In genomic region chr2:230234845-230235244, GRCh38 we compare ENCODE assay signal across 13 cellular contexts. TPM values are rescaled to one million over a fixed set of nuclear protein-coding genes. Genes with fewer than 3 reads are reported as not detected.
A peak's percentile ranks its signal among the peaks of the same experiment; 100 is the strongest.
DNase-seq lines count a peak whose midpoint lies in the region; ATAC-seq, FAIRE-seq and TF ChIP-seq lines count a peak whose summit lies in the region.
"Had no signal": no experiment of that assay in that cellular context is flagged by ENCODE, and none has a peak within 500 bp of the region (broad histone marks: within the 10 kb centered on the region; RNA-seq: fewer than 3 reads in every experiment).

No MANE protein-coding gene starts in this region.

- POLR2A ChIA-PET in H1 (lab: Charles Lee; ENCODE audit: partially characterized antibody) = no interaction called here

- WGBS in H1 (ENCODE audit: extremely low coverage in 1 of 2, insufficient coverage in 1 of 2, insufficient read length in 1 of 2, insufficient replicate concordance in 2 of 2, low coverage in 1 of 2, low lambda C conversion rate in 2 of 2, missing lambda C conversion rate in 1 of 2), 2 experiments = 92% methylated on average over 3 of the region's 3 CpGs; no CpG with 5 or more reads in 1 of the 2 experiments
- 71 to 81% methylated on average over 3 of the region's 3 CpGs for WGBS in lower leg skin, 2 donors

- CTCF ChIA-PET in H1 (lab: Charles Lee; ENCODE audit: partially characterized antibody) = no interaction called here

- TF ChIP-seq RAD21 in H1 (IDR thresholded peaks at IDR 0.05 in 1 of 2, conservative IDR thresholded peaks at IDR 0.05 in 1 of 2; ENCODE audit: low read depth in 2 of 2, low read length in 2 of 2) = no peak

- H4K91ac ChIP-seq in H1 (replicated peaks; ENCODE audit: insufficient read length, low read length) = no peak overlapping the region

- H2BK5ac ChIP-seq in H1 (ENCODE audit: low read depth, low read length) = no peak overlapping the region

- H3K27me3 ChIP-seq in GM06990 (replicated peaks; ENCODE audit: control insufficient read depth, insufficient read depth, low read length) = no peaks in the 10 kb centered on the region
- no peaks in the 10 kb centered on the region for H3K27me3 ChIP-seq in H1 (replicated peaks in 1 of 4; ENCODE audit: control insufficient read depth in 3 of 4, extremely low read depth in 1 of 4, insufficient read depth in 3 of 4, low read length in 3 of 4)

- 0 out of 2 replicates have a peak overlapping the region, but pooled peaks have one; percentile 33 for H2AFZ ChIP-seq in H1 (ENCODE audit: low read length)

- no peak overlapping the region for H3K4me2 ChIP-seq in H1 (ENCODE audit: insufficient read depth in 1 of 2, low read depth in 2 of 2, low read length in 2 of 2)

- no peaks in the 10 kb centered on the region for H4K20me1 ChIP-seq in H1 (replicated peaks in 1 of 2; ENCODE audit: control insufficient read depth in 1 of 2, insufficient read depth in 2 of 2, low read length in 2 of 2)

- DNase-seq in GM06990 (ENCODE audit: extremely low read depth, insufficient read length) = peak; percentile 55
- no peak for DNase-seq in H1 (ENCODE audit: low read depth in 1 of 2, low spot score in 2 of 2)
- no peak for DNase-seq in NCI-H446 treated with DMSO at 0.1 percent for 48 hours (lab: John Stamatoyannopoulos, UW)
- no peak for DNase-seq in lower leg skin (ENCODE audit: low spot score in 2 of 2)
- DNase-seq in pons (ENCODE audit: low spot score) = no peak
- DNase-seq: amniotic stem cell; H9; NCI-H2081 treated with DMSO at 0.1 percent for 48 hours; small intestine; stimulated activated CD8-positive, alpha-beta memory T cell treated with anti-CD3 and anti-CD28 coated beads, Interleukin-4, amount 100 ng/mL, for 48 hours had no signal

- no peak overlapping the region for H2AK5ac ChIP-seq in H1 (ENCODE audit: low read depth, low read length)

- H3K27ac ChIP-seq in H1 (ENCODE audit: low read depth, low read length) = no peak overlapping the region

- no peaks in the 10 kb centered on the region for H3K79me1 ChIP-seq in H1 (ENCODE audit: low read depth, low read length)

- no peak overlapping the region for H3K14ac ChIP-seq in H1 (ENCODE audit: insufficient read length)

- H3K4me3 ChIP-seq in GM06990 (replicated peaks; ENCODE audit: low read depth, low read length) (no peak overlapping the region), H1 (ENCODE audit: extremely low read depth in 1 of 4, insufficient read depth in 2 of 4, low read depth in 3 of 4, low read length in 4 of 4) (no peak overlapping the region), lower leg skin (ENCODE audit: low read depth, poor library complexity, severe bottlenecking) (no peak overlapping the region)

- no peak overlapping the region for H4K5ac ChIP-seq in H1 (ENCODE audit: insufficient read length, low read depth, low read length)

- no peaks in the 10 kb centered on the region for H3K79me2 ChIP-seq in H1 (ENCODE audit: control insufficient read depth in 1 of 2, insufficient read depth in 2 of 2, low read length in 2 of 2)

- H2BK12ac ChIP-seq in H1 (ENCODE audit: low read depth, low read length) = no peak overlapping the region

- no peak overlapping the region for H2BK15ac ChIP-seq in H1 (ENCODE audit: low read length)

- H3K4me1 ChIP-seq in H1 (replicated peaks in 1 of 4; ENCODE audit: control insufficient read depth in 3 of 4, insufficient read depth in 4 of 4, low read length in 3 of 4) = peaks cover 0 to 3% (median 0%) of the 10 kb centered on the region in 4 experiments; a peak in 1 of 7 replicates

- H3K23ac ChIP-seq in H1 (ENCODE audit: insufficient read length) = no peak overlapping the region

- no peak overlapping the region for H3K56ac ChIP-seq in H1 (replicated peaks; ENCODE audit: insufficient read length, low read depth, low read length)

- TF ChIP-seq EP300 in H1 (IDR thresholded peaks at IDR 0.05; ENCODE audit: borderline replicate concordance in 1 of 2, low read depth in 2 of 2, low read length in 2 of 2) = no peak

- H3K9me3 ChIP-seq in H1 (ENCODE audit: insufficient read depth in 2 of 2, low read depth in 1 of 2, low read length in 1 of 2) = no peaks in the 10 kb centered on the region; a peak in 1 of 4 replicates

- TF ChIP-seq CTCF in GM06990 (IDR thresholded peaks at IDR 0.05; ENCODE audit: insufficient read depth, low read length, poor library complexity, severe bottlenecking) = no peak
- TF ChIP-seq CTCF in H1 (IDR thresholded peaks at IDR 0.05; ENCODE audit: control extremely low read depth in 1 of 3, insufficient read depth in 1 of 3, low read depth in 1 of 3, low read length in 3 of 3) = no peak
- no peak for TF ChIP-seq CTCF in lower leg skin (IDR thresholded peaks at IDR 0.05)

- H3K36me3 ChIP-seq in GM06990 (ENCODE audit: control insufficient read depth, insufficient read depth, low read length) (peaks cover 11% of the 10 kb centered on the region), H1 (ENCODE audit: control insufficient read depth in 2 of 4, insufficient read depth in 4 of 4, low read length in 3 of 4) (no peaks in the 10 kb centered on the region; a peak in 1 of 8 replicates)

- no peak for FAIRE-seq in H1 (lab: Jason Lieb, UNC)
- FAIRE-seq: small intestine had no signal

- H2BK20ac ChIP-seq in H1 (ENCODE audit: low read length) = no peak overlapping the region

- no peak overlapping the region for H3K18ac ChIP-seq in H1 (ENCODE audit: extremely low read depth, low read length)

- H3K4ac ChIP-seq in H1 (replicated peaks; ENCODE audit: insufficient read length, low read depth, low read length) = no peak overlapping the region

- no peaks in the 10 kb centered on the region for H3K23me2 ChIP-seq in H1 (ENCODE audit: low read depth, low read length)

- no peak overlapping the region for H4K8ac ChIP-seq in H1 (ENCODE audit: extremely low read depth, insufficient read depth, low read length)

- no peak overlapping the region for H2BK120ac ChIP-seq in H1 (replicated peaks; ENCODE audit: low read depth, low read length)

- TF ChIP-seq POLR2A in H1 (IDR thresholded peaks at IDR 0.05; ENCODE audit: control extremely low read depth in 1 of 2, low read depth in 2 of 2, low read length in 2 of 2) (no peak), lower leg skin (IDR thresholded peaks at IDR 0.05) (no peak)

- H3K9ac ChIP-seq in H1 (replicated peaks in 1 of 4; ENCODE audit: extremely low read depth in 1 of 4, low read depth in 3 of 4, low read length in 3 of 4) = no peak overlapping the region

- intact Hi-C loops in lower leg skin (cut with DNase I; ENCODE audit: low total_unique reads) = no loop called here

- ATAC-seq in GM19035 (IDR thresholded peaks at IDR 0.05; ENCODE audit: unreplicated experiment) (peak; percentile 73), HG03378 (IDR thresholded peaks at IDR 0.05; ENCODE audit: unreplicated experiment) (peak; percentile 76), GM21515 (IDR thresholded peaks at IDR 0.05; ENCODE audit: unreplicated experiment) (no peak)

TF ChIP-seq in H1, 55 proteins besides CTCF, POLR2A, EP300 and RAD21:
- TF ChIP-seq YY1 (IDR thresholded peaks at IDR 0.05; ENCODE audit: low read depth, low read length) (no peak), GTF2F1 (IDR thresholded peaks at IDR 0.05; ENCODE audit: borderline replicate concordance, low read depth, low read length) (no peak), TAF1 (IDR thresholded peaks at IDR 0.05; ENCODE audit: low read depth, low read length) (no peak), CBX8 (IDR thresholded peaks at IDR 0.05; ENCODE audit: borderline replicate concordance, low read depth, low read length) (no peak), POU5F1 (IDR thresholded peaks at IDR 0.05; ENCODE audit: low read depth, low read length) (no peak), NANOG (IDR thresholded peaks at IDR 0.05; ENCODE audit: insufficient read depth, low read depth, low read length, poor library complexity, severe bottlenecking) (no peak), KDM5A (IDR thresholded peaks at IDR 0.05; ENCODE audit: low read length) (no peak)

RNA-seq across cellular contexts. Expression of gene SP140, which starts 9.3 kb away (rescaled TPM):
- total RNA-seq in H1 (2021; fragmentation: NEBNext Ultra II Directional; extraction: Animal tissue kit (Norgen Biotek cat#: 25700)) = 1.3 and 1.7 TPM in 2 replicates
- 0.23 and 0.31 TPM in 2 replicates for polyA plus RNA-seq in H1 (2011; rRNA removed)
- 0.54 TPM for polyA plus RNA-seq in H1 (2011; cell fraction: cytosol; rRNA removed)
- polyA plus RNA-seq in H1 (2011; cell fraction: nucleus; rRNA removed) = 1.1 TPM
- 0.47 to 1.5 TPM (median 0.81 TPM) in 4 replicates for polyA plus RNA-seq in H1 (2012, experiment 1 of 2)
- polyA plus RNA-seq in H1 (2012, experiment 2 of 2) = 0.29 TPM
- 1.9 TPM for polyA plus RNA-seq in H1 (2013, experiment 1 of 2)
- polyA plus RNA-seq in H1 (2013, experiment 2 of 2) = 3.0 TPM
- polyA minus RNA-seq in H1 (2011; rRNA and poly(A)+ RNA removed) = 0.38 and 1.1 TPM in 2 replicates
- not detected for polyA minus RNA-seq in H1 (2011; cell fraction: cytosol; rRNA and poly(A)+ RNA removed)
- 1.5 TPM for polyA minus RNA-seq in H1 (2011; cell fraction: nucleus; rRNA and poly(A)+ RNA removed)
- total RNA-seq in lower leg skin = 1 to 10 TPM in 3 of 4 donors, not detected in 1; 1.3 to 2.4 (median 1.4) TPM

RNA-seq across cellular contexts. Expression of gene SP110, which starts 15.1 kb away (rescaled TPM):
- total RNA-seq in H1 (2021; fragmentation: NEBNext Ultra II Directional; extraction: Animal tissue kit (Norgen Biotek cat#: 25700)) = 7.1 and 8.2 TPM in 2 replicates
- polyA plus RNA-seq in H1 (2011; rRNA removed) = 3.1 and 4.3 TPM in 2 replicates
- polyA plus RNA-seq in H1 (2011; cell fraction: cytosol; rRNA removed) = 2.1 TPM
- polyA plus RNA-seq in H1 (2011; cell fraction: nucleus; rRNA removed) = 7.3 TPM
- 3.9 to 6.4 TPM (median 4.9 TPM) in 4 replicates for polyA plus RNA-seq in H1 (2012, experiment 1 of 2)
- 0.66 TPM for polyA plus RNA-seq in H1 (2012, experiment 2 of 2)
- polyA plus RNA-seq in H1 (2013, experiment 1 of 2) = 9.7 TPM
- polyA plus RNA-seq in H1 (2013, experiment 2 of 2) = 9.9 TPM
- polyA minus RNA-seq in H1 (2011; rRNA and poly(A)+ RNA removed) = 4.3 and 5.0 TPM in 2 replicates
- not detected for polyA minus RNA-seq in H1 (2011; cell fraction: cytosol; rRNA and poly(A)+ RNA removed)
- 8.1 TPM for polyA minus RNA-seq in H1 (2011; cell fraction: nucleus; rRNA and poly(A)+ RNA removed)
- total RNA-seq in lower leg skin = 10 to 100 TPM; 12.9 to 23.8 (median 19.1) TPM
